In genomic region chr11:18722293-18722637, GRCh38 we compare ENCODE assay signal across 8 cellular contexts. TPM values are rescaled to one million over a fixed set of nuclear protein-coding genes. Genes with fewer than 3 reads are reported as not detected.
DNase-seq lines count a peak whose midpoint lies in the region; ATAC-seq and TF ChIP-seq lines count a peak whose summit lies in the region.

No MANE protein-coding gene starts in this region.

- TF ChIP-seq CTCF in VCaP (conservative IDR thresholded peaks at IDR 0.05) (peak; percentile 8; the same call in 1 of the 2 replicates), gastroesophageal sphincter (IDR thresholded peaks at IDR 0.05) (peak in 1 of 4 experiments; percentile 7)

- H3K36me3 Mint-ChIP-seq in CD4-positive, alpha-beta memory T cell: no peaks in the 10 kb centered on the region
- no peaks in the 10 kb centered on the region for H3K36me3 Mint-ChIP-seq in naive thymus-derived CD4-positive, alpha-beta T cell

- no peak for DNase-seq in CD4-positive, alpha-beta memory T cell
- no peak for DNase-seq in naive thymus-derived CD4-positive, alpha-beta T cell

- intact Hi-C loops in CD4-positive, alpha-beta memory T cell (cut with micrococcal nuclease): loop anchor here (1.0 to 5.0 kb wide), 2 partner anchors 15 to 105 kb away; no protein-coding TSS in a partner anchor
- intact Hi-C loops in naive thymus-derived CD4-positive, alpha-beta T cell (cut with micrococcal nuclease): loop anchor here (2.0 to 5.0 kb wide), 6 partner anchors 133 to 710 kb away; partner anchors contain the start of genes TSG101 (in 2 of the 2), UEVLD (in 2 of the 2), GTF2H1 (in 1 of the 2) and HPS5 (in 1 of the 2)

- peaks cover 4 to 13% (median 7%) of the 10 kb centered on the region in 4 donors for H3K4me1 Mint-ChIP-seq in CD4-positive, alpha-beta memory T cell
- peaks cover 8 to 15% (median 9%) of the 10 kb centered on the region in 7 donors for H3K4me1 Mint-ChIP-seq in naive thymus-derived CD4-positive, alpha-beta T cell

- no peak overlapping the region for H3K27ac ChIP-seq in CD4-positive, alpha-beta memory T cell (ENCODE audit: low read depth, low read length)
- no peak overlapping the region for H3K27ac ChIP-seq in VCaP
- H3K27ac ChIP-seq in naive thymus-derived CD4-positive, alpha-beta T cell (ENCODE audit: low read depth, low read length): no peak overlapping the region
- H3K27ac ChIP-seq in gastroesophageal sphincter: peak overlapping the region in 2 of 4 donors; percentile 80 to 81

- peak overlapping the region in 7 of 8 donors; percentile 18 to 96 (median 92) for H3K4me3 Mint-ChIP-seq in CD4-positive, alpha-beta memory T cell
- peak overlapping the region; percentile 55 to 97 (median 90) for H3K4me3 Mint-ChIP-seq in naive thymus-derived CD4-positive, alpha-beta T cell

- TF ChIP-seq EP300 in gastroesophageal sphincter (IDR thresholded peaks at IDR 0.05): no peak

- H3K4me3 ChIP-seq in CD4-positive, alpha-beta memory T cell (ENCODE audit: low read length in 2 of 2): peak overlapping the region in 1 of 2 donors; percentile 81
- no peak overlapping the region for H3K4me3 ChIP-seq in naive thymus-derived CD4-positive, alpha-beta T cell (ENCODE audit: low read length)
- H3K4me3 ChIP-seq in gastroesophageal sphincter: peak overlapping the region in 1 of 2 donors; percentile 59

- POLR2A ChIA-PET in CD4-positive, alpha-beta memory T cell (lab: Charles Lee; ENCODE audit: partially characterized antibody): interaction anchor here (0.6 to 2.8 kb wide), 14 partner anchors 9 to 725 kb away, joined by 3 to 19 read pairs (median 4); partner anchors contain the start of genes HPS5, SPTY2D1, TMEM86A and TSG101
- POLR2A ChIA-PET in naive thymus-derived CD4-positive, alpha-beta T cell (lab: Charles Lee): interaction anchor here (0.6 to 1.9 kb wide), 13 partner anchors 9 to 908 kb away, joined by 3 to 10 read pairs (median 4); partner anchors contain the start of genes SPTY2D1, TMEM86A and TSG101

- WGBS in gastroesophageal sphincter (ENCODE audit: low coverage in 1 of 2), 2 donors: no CpG with 5 or more reads among the region's 1 CpG

- H3K9me3 ChIP-seq in CD4-positive, alpha-beta memory T cell (ENCODE audit: control insufficient read depth in 1 of 2, low read length in 2 of 2): no peaks in the 10 kb centered on the region
- no peaks in the 10 kb centered on the region for H3K9me3 ChIP-seq in naive thymus-derived CD4-positive, alpha-beta T cell (ENCODE audit: control insufficient read depth in 2 of 3, low read length in 3 of 3)
- no peaks in the 10 kb centered on the region for H3K9me3 ChIP-seq in gastroesophageal sphincter

- ATAC-seq in GM21717 (IDR thresholded peaks at IDR 0.05; ENCODE audit: unreplicated experiment) (peak; percentile 13), HG02798 (IDR thresholded peaks at IDR 0.05; ENCODE audit: poor library complexity, unreplicated experiment) (no peak), gastroesophageal sphincter (no peak), HG03457 (IDR thresholded peaks at IDR 0.05; ENCODE audit: unreplicated experiment) (no peak), HG03565 (IDR thresholded peaks at IDR 0.05; ENCODE audit: unreplicated experiment) (no peak)
- ATAC-seq in naive thymus-derived CD4-positive, alpha-beta T cell: no peak

- H3K27ac Mint-ChIP-seq in CD4-positive, alpha-beta memory T cell: peak overlapping the region in 3 of 7 donors; percentile 47 to 92 (median 73)
- H3K27ac Mint-ChIP-seq in naive thymus-derived CD4-positive, alpha-beta T cell: peak overlapping the region in 3 of 9 donors; percentile 17 to 41 (median 39)

- H3K9me3 Mint-ChIP-seq in CD4-positive, alpha-beta memory T cell: no peaks in the 10 kb centered on the region
- H3K9me3 Mint-ChIP-seq in naive thymus-derived CD4-positive, alpha-beta T cell: no peaks in the 10 kb centered on the region

- CTCF ChIA-PET in CD4-positive, alpha-beta memory T cell (lab: Charles Lee; ENCODE audit: partially characterized antibody): interaction anchor here (0.7 to 5.2 kb wide), 52 partner anchors 9 to 702 kb away, joined by 3 to 59 read pairs (median 5); partner anchors contain the start of genes LDHA, SAAL1, SPTY2D1 and TMEM86A
- CTCF ChIA-PET in naive thymus-derived CD4-positive, alpha-beta T cell (lab: Charles Lee): interaction anchor here (0.6 to 2.2 kb wide), 13 partner anchors 8 to 201 kb away, joined by 3 to 21 read pairs (median 4); partner anchors contain the start of genes SPTY2D1 and TMEM86A

- H3K27me3 ChIP-seq in CD4-positive, alpha-beta memory T cell (ENCODE audit: insufficient read depth, low read length): no peaks in the 10 kb centered on the region
- H3K27me3 ChIP-seq in naive thymus-derived CD4-positive, alpha-beta T cell (ENCODE audit: control insufficient read depth in 2 of 2, insufficient read depth in 2 of 2, low read length in 2 of 2): no peaks in the 10 kb centered on the region
- no peaks in the 10 kb centered on the region for H3K27me3 ChIP-seq in gastroesophageal sphincter

- peaks cover 5% of the 10 kb centered on the region for H3K4me1 ChIP-seq in CD4-positive, alpha-beta memory T cell (ENCODE audit: insufficient read depth, low read length)
- H3K4me1 ChIP-seq in naive thymus-derived CD4-positive, alpha-beta T cell (ENCODE audit: control insufficient read depth in 2 of 2, insufficient read depth in 2 of 2, low read length in 2 of 2): peaks cover 0 to 5% of the 10 kb centered on the region in 2 donors
- H3K4me1 ChIP-seq in gastroesophageal sphincter: peaks cover 0 to 22% (median 0%) of the 10 kb centered on the region in 3 donors

- no peaks in the 10 kb centered on the region for H3K27me3 Mint-ChIP-seq in CD4-positive, alpha-beta memory T cell
- peaks cover 0 to 34% (median 0%) of the 10 kb centered on the region in 5 donors for H3K27me3 Mint-ChIP-seq in naive thymus-derived CD4-positive, alpha-beta T cell

- TF ChIP-seq POLR2A in gastroesophageal sphincter (IDR thresholded peaks at IDR 0.05): no peak

- no peaks in the 10 kb centered on the region for H3K36me3 ChIP-seq in CD4-positive, alpha-beta memory T cell (ENCODE audit: insufficient read depth, low read length)
- H3K36me3 ChIP-seq in naive thymus-derived CD4-positive, alpha-beta T cell (ENCODE audit: control insufficient read depth in 2 of 3, insufficient read depth in 3 of 3, low read length in 3 of 3): peaks cover 0 to 3% (median 0%) of the 10 kb centered on the region in 3 experiments
- no peaks in the 10 kb centered on the region for H3K36me3 ChIP-seq in gastroesophageal sphincter

RNA-seq across cellular contexts. Expression of gene IGSF22, which starts 3.7 kb away (rescaled TPM):
- 1 to 10 TPM; 5.3 to 8.0 TPM for total RNA-seq in CD4-positive, alpha-beta memory T cell
- 1 to 10 TPM; 4.6 to 5.8 TPM for polyA plus RNA-seq in CD4-positive, alpha-beta memory T cell
- total RNA-seq in naive thymus-derived CD4-positive, alpha-beta T cell: 1 to 10 TPM; 1.5 to 5.8 (median 4.5) TPM
- polyA plus RNA-seq in naive thymus-derived CD4-positive, alpha-beta T cell: 1 to 10 TPM; 2.0 to 2.6 TPM
- under 1 TPM in 1 of 4 donors, not detected in 3; 0.13 TPM for total RNA-seq in gastroesophageal sphincter

RNA-seq across cellular contexts. Expression of gene TMEM86A, which starts 23.7 kb away (rescaled TPM):
- 1 to 10 TPM; 2.5 to 4.0 TPM for total RNA-seq in CD4-positive, alpha-beta memory T cell
- polyA plus RNA-seq in CD4-positive, alpha-beta memory T cell: under 1 TPM; 0.76 to 0.88 TPM
- 1 to 10 TPM in 4 of 5 experiments, under 1 TPM in 1; 0.53 to 6.5 (median 5.5) TPM for total RNA-seq in naive thymus-derived CD4-positive, alpha-beta T cell
- 1 to 10 TPM in 1 of 2 donors, under 1 TPM in 1; 0.69 to 1.3 TPM for polyA plus RNA-seq in naive thymus-derived CD4-positive, alpha-beta T cell
- total RNA-seq in gastroesophageal sphincter: 1 to 10 TPM; 2.6 to 5.5 (median 3.1) TPM
